26 cellular contexts compared by ENCODE assay signal in the genomic region with DNA sequence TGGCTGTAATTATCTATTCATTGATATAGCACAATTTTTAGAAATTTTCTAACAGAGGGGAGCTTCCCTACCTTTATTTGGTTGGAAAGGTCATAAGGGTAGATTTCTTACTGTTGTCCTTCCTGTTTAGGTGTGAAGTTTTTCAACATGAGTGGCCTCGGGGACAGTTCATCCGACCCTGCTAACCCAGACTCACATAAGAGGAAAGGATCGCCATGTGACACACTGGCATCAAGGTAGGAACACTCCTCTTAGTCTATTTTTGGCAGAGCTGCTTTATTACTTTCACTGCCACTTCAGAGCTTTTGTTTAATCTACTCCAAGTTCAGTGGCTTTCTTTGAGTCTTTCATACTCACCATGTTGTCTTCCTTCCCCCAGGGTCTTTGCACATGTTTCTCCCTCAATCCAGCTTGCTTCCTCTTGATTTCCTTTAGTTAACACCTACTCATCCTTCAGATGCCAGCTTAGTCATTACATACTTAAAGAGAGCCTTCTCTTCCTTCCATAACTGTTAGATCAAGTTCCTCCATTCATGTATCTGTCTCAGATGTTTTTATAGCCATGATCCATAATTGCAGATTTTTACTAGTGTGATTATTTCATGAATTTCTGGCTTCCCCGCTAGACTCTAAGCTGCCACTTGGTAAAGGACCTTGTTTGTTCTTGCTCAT.
DNase-seq lines count a peak whose midpoint lies in the region; ATAC-seq lines count a peak whose summit lies in the region.
"Had no signal": no experiment of that assay in that cellular context is flagged by ENCODE, and none has a peak within 500 bp of the region (broad histone marks: within the 10 kb centered on the region; RNA-seq: fewer than 3 reads in every experiment).

No MANE protein-coding gene starts in this region.

- no peak overlapping the region for H3K4me3 Mint-ChIP-seq in memory B cell
- H3K4me3 Mint-ChIP-seq: activated CD8-positive, alpha-beta memory T cell treated with anti-CD3 and anti-CD28 coated beads, Interleukin-2, amount 10 ng/mL, durations not matched to agents 7 days and 5 days; activated naive CD4-positive, alpha-beta T cell treated with anti-CD3 and anti-CD28 coated beads for 36 hours; brain had no signal

- peak overlapping the region; percentile 3 for H3K27ac Mint-ChIP-seq in memory B cell
- H3K27ac Mint-ChIP-seq: activated CD8-positive, alpha-beta memory T cell treated with anti-CD3 and anti-CD28 coated beads, Interleukin-2, amount 10 ng/mL, durations not matched to agents 7 days and 5 days; activated naive CD4-positive, alpha-beta T cell treated with anti-CD3 and anti-CD28 coated beads for 36 hours; progenitor cell of endocrine pancreas had no signal

- peak; percentile 82 for ATAC-seq in Right ventricle myocardium inferior
- no peak for ATAC-seq in memory B cell (ENCODE audit: low read depth)
- ATAC-seq in GM21717 (IDR thresholded peaks at IDR 0.05; ENCODE audit: unreplicated experiment), result no peak
- ATAC-seq: A549; activated CD8-positive, alpha-beta memory T cell treated with anti-CD3 and anti-CD28 coated beads, Interleukin-2, amount 10 ng/mL, durations not matched to agents 7 days and 5 days; Panc1; stimulated activated naive CD8-positive, alpha-beta T cell treated with anti-CD3 and anti-CD28 coated beads, Interleukin-15, Interleukin-2, amounts not matched to agents 100 U/mL and 50 U/mL, for 24 hours had no signal

- peaks cover 3% of the 10 kb centered on the region for H3K9me3 Mint-ChIP-seq in memory B cell
- H3K9me3 Mint-ChIP-seq: activated naive CD4-positive, alpha-beta T cell treated with anti-CD3 and anti-CD28 coated beads for 36 hours; brain had no signal

- peaks cover 21% of the 10 kb centered on the region for H3K4me1 Mint-ChIP-seq in memory B cell
- H3K4me1 Mint-ChIP-seq: activated CD8-positive, alpha-beta memory T cell treated with anti-CD3 and anti-CD28 coated beads, Interleukin-2, amount 10 ng/mL, durations not matched to agents 7 days and 5 days had no signal

- peaks cover 22% of the 10 kb centered on the region for H3K36me3 Mint-ChIP-seq in memory B cell

- H3K27me3 Mint-ChIP-seq in memory B cell, result no peaks in the 10 kb centered on the region
- H3K27me3 Mint-ChIP-seq: activated CD8-positive, alpha-beta memory T cell treated with anti-CD3 and anti-CD28 coated beads, Interleukin-2, amount 10 ng/mL, durations not matched to agents 7 days and 5 days; brain; progenitor cell of endocrine pancreas had no signal

- intact Hi-C loops in Right ventricle myocardium inferior (cut with DNase I) (loop anchor here (5.0 kb wide), 1 partner anchor 146 kb away; no protein-coding TSS in a partner anchor), cardiac septum (cut with DNase I) (no loop called here)

- no peak for DNase-seq in Right ventricle myocardium inferior (ENCODE audit: missing footprints)
- no peak for DNase-seq in cardiac septum (ENCODE audit: low spot score)
- DNase-seq in foreskin melanocyte, result peak; percentile 3
- DNase-seq in memory B cell (ENCODE audit: low spot score in 2 of 2), result no peak
- DNase-seq in cortex of kidney (lab: John Stamatoyannopoulos, UW), result no peak
- DNase-seq in activated CD8-positive, alpha-beta memory T cell treated with anti-CD3 and anti-CD28 coated beads, Interleukin-2, amount 50 U/mL, for 4 hours, result no peak
- DNase-seq in stimulated activated CD4-positive, alpha-beta T cell treated with anti-CD3 and anti-CD28 coated beads, Interleukin-2, amount 100 ng/mL, for 48 hours, result no peak
- DNase-seq: activated CD4-positive, alpha-beta T cell treated with anti-CD3 and anti-CD28 coated beads, Interleukin-2, amount 50 U/mL, for 1 hour; activated CD8-positive, alpha-beta memory T cell treated with anti-CD3 and anti-CD28 coated beads, Interleukin-2, amount 10 ng/mL, durations not matched to agents 7 days and 5 days; activated naive CD4-positive, alpha-beta T cell treated with anti-CD3 and anti-CD28 coated beads for 36 hours; adrenal gland; AML-193; DMS53; kidney; NCI-H1436; NCI-H2107; NCI-H526; SJCRH30; stimulated activated CD4-positive, alpha-beta T cell treated with anti-CD3 and anti-CD28 coated beads, Interleukin-15, amount 100 ng/mL, for 24 hours; stimulated activated naive CD8-positive, alpha-beta T cell treated with anti-CD3 and anti-CD28 coated beads, Interleukin-15, Interleukin-2, amounts not matched to agents 100 U/mL and 50 U/mL, for 24 hours; testis had no signal
